In the genomic region with DNA sequence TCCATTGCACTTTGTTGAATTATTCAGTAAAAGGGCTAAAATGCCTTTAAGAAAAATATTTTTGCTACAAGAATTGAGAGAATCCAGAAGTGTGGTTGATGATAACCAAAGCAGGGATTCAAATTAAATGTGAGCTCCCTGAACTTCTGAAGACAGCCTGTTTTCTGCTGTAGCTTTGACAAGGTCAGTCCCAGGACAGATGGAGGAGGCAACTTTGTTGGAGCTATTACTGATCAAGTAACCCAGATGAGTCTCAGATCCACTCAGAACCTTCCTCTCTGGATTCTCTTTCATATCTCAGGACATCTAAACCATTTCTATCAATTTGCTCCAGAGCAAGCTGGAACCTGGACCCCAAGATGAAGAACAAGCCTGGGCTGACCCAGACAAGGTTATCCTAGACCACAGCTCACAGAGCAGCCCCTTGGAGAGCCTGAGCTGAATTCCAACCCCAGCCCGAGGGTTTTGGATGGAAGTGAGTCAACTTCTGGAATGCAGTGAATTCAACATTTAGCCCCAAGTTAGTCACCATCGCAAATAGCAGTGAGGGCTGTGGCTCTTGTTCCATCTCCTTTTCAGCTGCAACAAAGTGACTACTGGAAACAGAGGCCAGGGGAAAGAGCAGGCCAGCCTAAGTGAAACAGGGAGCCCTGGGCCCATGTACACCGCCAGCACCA, we compare ENCODE assay signal across 1 cellular context.
TF ChIP-seq lines count a peak whose summit lies in the region.

No MANE protein-coding gene starts in this region.

TF ChIP-seq in IMR-90, 13 proteins besides CTCF, POLR2A, EP300 and RAD21 (continued from another document):
- TF ChIP-seq ELK1 (IDR thresholded peaks at IDR 0.05; ENCODE audit: borderline replicate concordance, low read depth, low read length) (no peak), MAFK (IDR thresholded peaks at IDR 0.05; ENCODE audit: low read depth, low read length) (no peak), BHLHE40 (IDR thresholded peaks at IDR 0.05; ENCODE audit: low read depth, low read length) (no peak), CEBPB (IDR thresholded peaks at IDR 0.05; ENCODE audit: low read depth, low read length) (no peak)
